In the genomic region with DNA sequence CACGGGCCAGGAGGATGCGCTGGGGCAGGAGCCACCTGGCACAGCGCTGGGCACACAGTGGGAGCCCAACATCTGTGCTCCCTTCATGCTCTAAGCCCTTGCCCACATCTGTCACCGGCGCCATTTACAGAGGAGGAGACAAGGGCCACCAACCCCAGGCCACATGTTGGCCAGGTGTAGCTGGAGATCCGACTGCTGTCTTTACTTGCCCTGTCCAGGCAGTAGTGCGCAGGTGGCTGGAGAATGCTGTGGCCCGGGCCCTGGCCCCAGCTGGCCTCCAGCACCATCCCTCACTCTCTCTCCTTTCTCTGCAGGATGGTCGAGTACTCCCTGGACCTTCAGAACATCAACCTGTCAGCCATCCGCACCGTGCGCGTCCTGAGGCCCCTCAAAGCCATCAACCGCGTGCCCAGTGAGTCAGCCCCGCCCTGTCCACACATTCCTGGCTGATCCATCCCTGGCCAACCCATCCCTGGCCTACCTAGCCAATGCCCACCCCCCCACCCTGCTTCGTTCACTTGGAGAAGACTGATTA, we compare ENCODE assay signal across 26 cellular contexts. TPM values are rescaled to one million over a fixed set of nuclear protein-coding genes. Genes with fewer than 3 reads are reported as not detected.
"Had no signal": no experiment of that assay in that cellular context is flagged by ENCODE, and none has a peak within 500 bp of the region (broad histone marks: within the 10 kb centered on the region; RNA-seq: fewer than 3 reads in every experiment).

No MANE protein-coding gene starts in this region.

- DNase-seq: activated B cell treated with CpG ODN at 0.5 μM for 24 hours; activated CD4-positive, alpha-beta T cell treated with anti-CD3 and anti-CD28 coated beads for 48 hours; activated CD4-positive, alpha-beta T cell treated with anti-CD3 and anti-CD28 coated beads, Interleukin-2, amount 50 U/mL, for 1 hour; activated CD4-positive, alpha-beta T cell treated with anti-CD3 and anti-CD28 coated beads, Interleukin-2, amount 50 U/mL, for 48 hours; activated CD8-positive, alpha-beta memory T cell treated with anti-CD3 and anti-CD28 coated beads for 24 hours; activated CD8-positive, alpha-beta T cell treated with anti-CD3 and anti-CD28 coated beads for 36 hours; activated effector memory CD4-positive, alpha-beta T cell treated with anti-CD3 and anti-CD28 coated beads, Interleukin-2, amount 50 U/mL, for 16 hours; activated T-cell treated with anti-CD3 and anti-CD28 coated beads, Interleukin-2, amount 50 U/mL, for 1 hour; activated T-cell treated with anti-CD3 and anti-CD28 coated beads, Interleukin-2, amount 50 U/mL, for 48 hours; amniotic stem cell; anterior cingulate cortex; brain microvascular endothelial cell; dorsolateral prefrontal cortex; effector memory CD4-positive, alpha-beta T cell; endodermal cell; foreskin fibroblast; T-helper 1 cell; T-helper 17 cell; T1000; WERI-Rb-1 had no signal

- H3K4me3 ChIP-seq: coronary artery, dorsolateral prefrontal cortex had no signal

- H3K27ac ChIP-seq: brain microvascular endothelial cell, coronary artery, dorsolateral prefrontal cortex, WERI-Rb-1 had no signal

- FAIRE-seq: astrocyte, bronchial epithelial cell, frontal cortex had no signal

- H3K36me3 ChIP-seq: brain microvascular endothelial cell, WERI-Rb-1 had no signal

- ATAC-seq: activated CD4-positive, CD25-positive, alpha-beta regulatory T cell treated with anti-CD3 and anti-CD28 coated beads, Interleukin-2, amount 50 U/mL, for 24 hours; activated CD8-positive, alpha-beta T cell treated with anti-CD3 and anti-CD28 coated beads for 36 hours; esophagus mucosa; T-helper 17 cell had no signal

RNA-seq across cellular contexts. Expression of gene CACNA1I, which starts 48.5 kb away (rescaled TPM):
- total RNA-seq: activated B cell treated with CpG ODN at 0.5 μM for 24 hours, bronchial epithelial cell had no signal
